In genomic region chr7:144791488-144791887, GRCh38 we compare ENCODE assay signal across 30 cellular contexts.
"Had no signal": no experiment of that assay in that cellular context is flagged by ENCODE, and none has a peak within 500 bp of the region (broad histone marks: within the 10 kb centered on the region; RNA-seq: fewer than 3 reads in every experiment).

No MANE protein-coding gene starts in this region.

- H3K27me3 ChIP-seq: adrenal gland, body of pancreas, esophagus muscularis mucosa, foreskin keratinocyte, gastroesophageal sphincter, heart right ventricle, hepatocyte had no signal

- H3K4me3 ChIP-seq: adrenal gland, body of pancreas, esophagus muscularis mucosa, gastroesophageal sphincter, heart right ventricle, hepatocyte had no signal

- H3K4me1 ChIP-seq: adrenal gland, esophagus muscularis mucosa, foreskin keratinocyte, gastroesophageal sphincter, heart right ventricle had no signal

- H2AFZ ChIP-seq: hepatocyte had no signal

- H3K9me3 ChIP-seq: adrenal gland, body of pancreas, esophagus muscularis mucosa, gastroesophageal sphincter, heart right ventricle had no signal

- ATAC-seq: activated CD4-positive, CD25-positive, alpha-beta regulatory T cell treated with anti-CD3 and anti-CD28 coated beads, Interleukin-2, amount 50 U/mL, for 24 hours; activated CD8-positive, alpha-beta T cell treated with anti-CD3 and anti-CD28 coated beads for 36 hours; activated naive CD8-positive, alpha-beta T cell treated with anti-CD3 and anti-CD28 coated beads, Interleukin-2, amount 50 U/mL, for 24 hours; activated T-cell treated with anti-CD3 and anti-CD28 coated beads, Interleukin-2, amount 50 U/mL, for 4 hours; body of pancreas; effector memory CD8-positive, alpha-beta T cell; foreskin keratinocyte; gastroesophageal sphincter; heart right ventricle had no signal

- H3K4me2 ChIP-seq: hepatocyte had no signal

- H3K36me3 ChIP-seq: adrenal gland, heart right ventricle, WERI-Rb-1 had no signal

- H3K27ac ChIP-seq: adrenal gland, body of pancreas, esophagus muscularis mucosa, foreskin keratinocyte, gastroesophageal sphincter, heart right ventricle, hepatocyte, WERI-Rb-1 had no signal

- DNase-seq: activated B cell treated with CpG ODN at 0.5 μM for 24 hours; activated CD4-positive, alpha-beta T cell treated with anti-CD3 and anti-CD28 coated beads for 48 hours; activated CD4-positive, alpha-beta T cell treated with anti-CD3 and anti-CD28 coated beads, Interleukin-2, amount 50 U/mL, for 1 hour; activated CD4-positive, alpha-beta T cell treated with anti-CD3 and anti-CD28 coated beads, Interleukin-2, amount 50 U/mL, for 48 hours; activated CD8-positive, alpha-beta memory T cell treated with anti-CD3 and anti-CD28 coated beads for 24 hours; activated CD8-positive, alpha-beta T cell treated with anti-CD3 and anti-CD28 coated beads for 36 hours; activated effector memory CD4-positive, alpha-beta T cell treated with Interleukin-2 at 50 U/mL for 16 hours; activated gamma-delta T cell treated with Interleukin-2 at 50 U/mL for 16 hours; activated naive CD4-positive, alpha-beta T cell treated with anti-CD3 and anti-CD28 coated beads for 36 hours; activated naive CD8-positive, alpha-beta T cell treated with anti-CD3 and anti-CD28 coated beads for 36 hours; activated naive CD8-positive, alpha-beta T cell treated with anti-CD3 and anti-CD28 coated beads, Interleukin-2, amount 50 U/mL, for 24 hours; activated T-cell treated with anti-CD3 and anti-CD28 coated beads, Interleukin-2, amount 50 U/mL, for 4 hours; adrenal gland; amygdala; aorta; caudate nucleus; cortex of kidney; dermis blood vessel endothelial cell; effector CD4-positive, alpha-beta T cell; effector memory CD8-positive, alpha-beta T cell; erythroblast; foreskin keratinocyte; heart right ventricle; T1000; WERI-Rb-1 had no signal

- H3K79me2 ChIP-seq: hepatocyte had no signal
